In genomic region chr17:78762007-78762406, GRCh38 we compare ENCODE assay signal across 10 cellular contexts. TPM values are rescaled to one million over a fixed set of nuclear protein-coding genes. Genes with fewer than 3 reads are reported as not detected.
A peak's percentile ranks its signal among the peaks of the same experiment; 100 is the strongest.
DNase-seq lines count a peak whose midpoint lies in the region; ATAC-seq lines count a peak whose summit lies in the region.
"Had no signal": no experiment of that assay in that cellular context is flagged by ENCODE, and none has a peak within 500 bp of the region (broad histone marks: within the 10 kb centered on the region; RNA-seq: fewer than 3 reads in every experiment).

No MANE protein-coding gene starts in this region.

- H3K4me1 ChIP-seq in GM23248 (ENCODE audit: insufficient read depth): peaks cover 24% of the 10 kb centered on the region
- peaks cover 2% of the 10 kb centered on the region for H3K4me1 ChIP-seq in mesendoderm (ENCODE audit: control insufficient read depth, low read depth, low read length)

- WGBS in GM23248 (ENCODE audit: low coverage in 1 of 2, low lambda C conversion rate in 2 of 2, missing lambda C conversion rate in 2 of 2), 2 experiments: 55 to 59% methylated on average over 3 of the region's 3 CpGs
- WGBS in mesendoderm (ENCODE audit: extremely low coverage, insufficient coverage, low lambda C conversion rate): no CpG with 5 or more reads among the region's 3 CpGs

- no peak overlapping the region for H4K5ac ChIP-seq in mesendoderm (ENCODE audit: low read length)

- no peaks in the 10 kb centered on the region for H3K9me2 ChIP-seq in GM23248 (ENCODE audit: insufficient read depth)

- peaks cover 2% of the 10 kb centered on the region for H3K79me1 ChIP-seq in mesendoderm (ENCODE audit: low read length)

- peak overlapping the region; percentile 83 for H3K27ac Mint-ChIP-seq in activated naive CD8-positive, alpha-beta T cell treated with anti-CD3 and anti-CD28 coated beads, Interleukin-2, amount 50 U/mL, for 24 hours
- peak overlapping the region; percentile 94 for H3K27ac Mint-ChIP-seq in memory B cell

- no peak overlapping the region for H2AK5ac ChIP-seq in mesendoderm (ENCODE audit: low read length)

- no peak overlapping the region for H3K4ac ChIP-seq in mesendoderm (ENCODE audit: low read depth, low read length)

- no peak overlapping the region for H3K56ac ChIP-seq in mesendoderm (ENCODE audit: low read length)

- H3K27me3 Mint-ChIP-seq in activated naive CD8-positive, alpha-beta T cell treated with anti-CD3 and anti-CD28 coated beads, Interleukin-2, amount 50 U/mL, for 24 hours: no peaks in the 10 kb centered on the region
- no peaks in the 10 kb centered on the region for H3K27me3 Mint-ChIP-seq in memory B cell

- no peak overlapping the region for H3K18ac ChIP-seq in mesendoderm (ENCODE audit: low read length)

- H3K36me3 ChIP-seq in GM23248 (ENCODE audit: low read depth) (no peaks in the 10 kb centered on the region), mesendoderm (ENCODE audit: control insufficient read depth, insufficient read depth, low read length) (no peaks in the 10 kb centered on the region)

- H3K9me3 ChIP-seq in GM23248 (ENCODE audit: low read depth): no peaks in the 10 kb centered on the region

- no peak overlapping the region for H3K23ac ChIP-seq in mesendoderm (ENCODE audit: low read length)

- peaks cover 20% of the 10 kb centered on the region for H3F3A ChIP-seq in GM23248 (ENCODE audit: insufficient read depth)

- H3K27me3 ChIP-seq in GM23248 (replicated peaks; ENCODE audit: insufficient read depth) (no peaks in the 10 kb centered on the region), mesendoderm (ENCODE audit: insufficient read depth, low read length, poor library complexity) (no peaks in the 10 kb centered on the region)

- H2AFZ ChIP-seq in GM23248: no peak overlapping the region

- DNase-seq in CD1c-positive myeloid dendritic cell (ENCODE audit: extremely low spot score) (peak; percentile 61), GM23248 (peak; percentile 47), memory B cell (ENCODE audit: low spot score in 2 of 2) (no peak), mesendoderm (no peak), NCI-H187 treated with DMSO at 0.1 percent for 48 hours (lab: John Stamatoyannopoulos, UW) (no peak)
- no peak for DNase-seq in activated naive CD8-positive, alpha-beta T cell treated with anti-CD3 and anti-CD28 coated beads, Interleukin-2, amount 50 U/mL, for 24 hours
- DNase-seq: NCI-H1105, retina had no signal

- no peak overlapping the region for H2BK15ac ChIP-seq in mesendoderm (replicated peaks; ENCODE audit: low read depth)

- H3K36me3 Mint-ChIP-seq in activated naive CD8-positive, alpha-beta T cell treated with anti-CD3 and anti-CD28 coated beads, Interleukin-2, amount 50 U/mL, for 24 hours (ENCODE audit: low read depth): no peaks in the 10 kb centered on the region
- H3K36me3 Mint-ChIP-seq in memory B cell: peaks cover 9% of the 10 kb centered on the region

- H3K79me2 ChIP-seq in GM23248 (ENCODE audit: insufficient read depth) (peaks cover 92% of the 10 kb centered on the region), mesendoderm (ENCODE audit: control insufficient read depth, insufficient read depth, low read length) (no peaks in the 10 kb centered on the region)

- H2BK120ac ChIP-seq in mesendoderm (ENCODE audit: low read depth, low read length): no peak overlapping the region

- H3K27ac ChIP-seq in GM23248 (0 out of 2 replicates have a peak overlapping the region, but pooled peaks have one; percentile 24), mesendoderm (ENCODE audit: low read depth, low read length) (no peak overlapping the region)

- peak overlapping the region; percentile 9 for H3K4me2 ChIP-seq in GM23248 (ENCODE audit: unreplicated experiment)
- no peak overlapping the region for H3K4me2 ChIP-seq in mesendoderm (ENCODE audit: low read length)

- H3K4me1 Mint-ChIP-seq in activated naive CD8-positive, alpha-beta T cell treated with anti-CD3 and anti-CD28 coated beads, Interleukin-2, amount 50 U/mL, for 24 hours: peaks cover 76% of the 10 kb centered on the region
- H3K4me1 Mint-ChIP-seq in memory B cell: peaks cover 45% of the 10 kb centered on the region

- no peak overlapping the region for H3K9ac ChIP-seq in GM23248
- no peak overlapping the region for H3K9ac ChIP-seq in mesendoderm (ENCODE audit: low read length)

- in situ Hi-C loops in GM23248 (cut with MboI): no loop called here

- H2BK5ac ChIP-seq in mesendoderm (ENCODE audit: low read length): no peak overlapping the region

- H4K8ac ChIP-seq in mesendoderm (ENCODE audit: low read depth, low read length): no peak overlapping the region

- no peak overlapping the region for H3K4me3 Mint-ChIP-seq in activated naive CD8-positive, alpha-beta T cell treated with anti-CD3 and anti-CD28 coated beads, Interleukin-2, amount 50 U/mL, for 24 hours
- no peak overlapping the region for H3K4me3 Mint-ChIP-seq in memory B cell

- no peaks in the 10 kb centered on the region for H3K9me3 Mint-ChIP-seq in activated naive CD8-positive, alpha-beta T cell treated with anti-CD3 and anti-CD28 coated beads, Interleukin-2, amount 50 U/mL, for 24 hours
- H3K9me3 Mint-ChIP-seq in memory B cell: no peaks in the 10 kb centered on the region

- H4K20me1 ChIP-seq in GM23248 (ENCODE audit: insufficient read depth): no peaks in the 10 kb centered on the region; the same call in 1 of the 2 replicates

- peak; percentile 38 for ATAC-seq in activated naive CD8-positive, alpha-beta T cell treated with anti-CD3 and anti-CD28 coated beads, Interleukin-2, amount 50 U/mL, for 24 hours
- ATAC-seq in memory B cell (ENCODE audit: low read depth) (no peak), HG03571 (IDR thresholded peaks at IDR 0.05; ENCODE audit: unreplicated experiment) (no peak), GM18909 (IDR thresholded peaks at IDR 0.05; ENCODE audit: poor library complexity, unreplicated experiment) (no peak)

- H3K4me3 ChIP-seq in GM23248 (no peak overlapping the region), mesendoderm (ENCODE audit: low read length) (no peak overlapping the region)

RNA-seq across cellular contexts. Expression of gene CYTH1, which starts 20.1 kb away (rescaled TPM):
- 10.4 and 16.8 TPM in 2 replicates for total RNA-seq in GM23248 (2014; rRNA removed; shearing (Covaris generic))
- polyA plus RNA-seq in GM23248 (2016; fragmentation: Nextera tagmentation; extraction: Ambion mirVana): 11.7 TPM in 2 replicates
- 6.8 TPM for polyA plus RNA-seq in mesendoderm (2013, experiment 1 of 2)
- polyA plus RNA-seq in mesendoderm (2013, experiment 2 of 2): 6.3 TPM

Comparison
In these comparisons a context has a peak if more than half of its experiments do, and no peak if none do; other contexts are left out.
1. DNase-seq: peak in CD1c-positive myeloid dendritic cell (single experiment) and GM23248 (single experiment); none in activated naive CD8-positive, alpha-beta T cell treated with anti-CD3 and anti-CD28 coated beads, Interleukin-2, amount 50 U/mL, for 24 hours (single experiment), memory B cell (0 of 2), mesendoderm (single experiment) and NCI-H187 treated with DMSO at 0.1 percent for 48 hours (single experiment).